Comparison of ENCODE assay signal across 22 cellular contexts in genomic region chr6:13237318-13237717, GRCh38.
DNase-seq lines count a peak whose midpoint lies in the region; ATAC-seq and TF ChIP-seq lines count a peak whose summit lies in the region.
"Had no signal": no experiment of that assay in that cellular context is flagged by ENCODE, and none has a peak within 500 bp of the region (broad histone marks: within the 10 kb centered on the region; RNA-seq: fewer than 3 reads in every experiment).

No MANE protein-coding gene starts in this region.

- no peak for TF ChIP-seq POLR2A in heart left ventricle (IDR thresholded peaks at IDR 0.05)

- WGBS in heart left ventricle, 4 donors = 55 to 68% (median 59%) methylated on average over 3 of the region's 3 CpGs

- H3K9me3 ChIP-seq in heart left ventricle = no peaks in the 10 kb centered on the region
- H3K9me3 ChIP-seq: BE2C had no signal

- peaks cover 0 to 13% (median 0%) of the 10 kb centered on the region in 9 donors for H3K36me3 ChIP-seq in heart left ventricle
- H3K36me3 ChIP-seq: BE2C, BLaER1 had no signal

- no peak for DNase-seq in heart left ventricle
- DNase-seq in cardiac septum (ENCODE audit: low spot score) = no peak
- DNase-seq in left ventricle myocardium superior = no peak
- DNase-seq in left cardiac atrium = no peak
- no peak for DNase-seq in activated T-cell treated with anti-CD3 and anti-CD28 coated beads, Interleukin-2, amount 50 U/mL, for 1 hour
- DNase-seq: 8988T; ACHN; BE2C; C1 segment of cervical spinal cord; CD4-positive, alpha-beta memory T cell; CD4-positive, CD25-positive, alpha-beta regulatory T cell; CD8-positive, alpha-beta memory T cell; COR-L47; DMS 273 treated with DMSO at 0.1 percent for 48 hours; DMS153; DMS53; DMS79; DND-41; EL; GDM1 had no signal

- peaks cover 0 to 13% (median 6%) of the 10 kb centered on the region in 12 donors for H3K4me1 ChIP-seq in heart left ventricle
- H3K4me1 ChIP-seq: BE2C had no signal

- peak in 3 of 4 donors; percentile 33 to 57 (median 45) for ATAC-seq in heart left ventricle
- ATAC-seq in left ventricle myocardium superior = peak; percentile 58
- no peak for ATAC-seq in left cardiac atrium
- ATAC-seq: GM12878 had no signal

- no peak for TF ChIP-seq CTCF in heart left ventricle (IDR thresholded peaks at IDR 0.05)

- H3K4me3 ChIP-seq in heart left ventricle = no peak overlapping the region
- H3K4me3 ChIP-seq: BLaER1, GM12878 had no signal

- H3K27ac ChIP-seq in heart left ventricle = peak overlapping the region in 1 of 12 donors; percentile 19
- H3K27ac ChIP-seq: BLaER1 had no signal

- intact Hi-C loops in heart left ventricle (cut with DNase I) = no loop called here
- intact Hi-C loops in cardiac septum (cut with DNase I) = no loop called here
- intact Hi-C loops in left ventricle myocardium superior (cut with micrococcal nuclease) = no loop called here
- intact Hi-C loops in left cardiac atrium (cut with DNase I) = no loop called here

- H3K27me3 ChIP-seq in heart left ventricle = no peaks in the 10 kb centered on the region
- H3K27me3 ChIP-seq: BE2C, BLaER1 had no signal

Comparison
In these comparisons a context has a peak if more than half of its experiments do, and no peak if none do; other contexts are left out.
1. ATAC-seq: peak in heart left ventricle (3 of 4) and left ventricle myocardium superior (single experiment); none in left cardiac atrium (0 of 2).